Comparison of ENCODE assay signal across 27 cellular contexts in genomic region chr3:43484926-43485488, GRCh38.
"Had no signal": no experiment of that assay in that cellular context is flagged by ENCODE, and none has a peak within 500 bp of the region (broad histone marks: within the 10 kb centered on the region; RNA-seq: fewer than 3 reads in every experiment).

No MANE protein-coding gene starts in this region.

- H3K27ac ChIP-seq: brain microvascular endothelial cell, cardiac muscle cell, Peyer's patch, RWPE1, SJCRH30, VCaP had no signal

- DNase-seq: activated CD4-positive, alpha-beta T cell treated with anti-CD3 and anti-CD28 coated beads for 4 hours; activated CD8-positive, alpha-beta memory T cell treated with anti-CD3 and anti-CD28 coated beads, Interleukin-2, amount 50 U/mL, for 4 hours; activated CD8-positive, alpha-beta T cell treated with anti-CD3 and anti-CD28 coated beads for 36 hours; activated gamma-delta T cell treated with Interleukin-2 at 50 U/mL for 16 hours; activated naive CD4-positive, alpha-beta T cell treated with anti-CD3 and anti-CD28 coated beads, Interleukin-2, amount 10 ng/mL, durations not matched to agents 7 days and 5 days; activated naive CD8-positive, alpha-beta T cell treated with anti-CD3 and anti-CD28 coated beads for 36 hours; activated T-cell treated with anti-CD3 and anti-CD28 coated beads, Interleukin-2, amount 50 U/mL, for 72 hours; brain microvascular endothelial cell; MG63; MV-4-11; NCI-H1092 treated with DMSO at 0.1 percent for 48 hours; NCI-H1436; NCI-H1694 treated with DMSO at 0.1 percent for 48 hours; NCI-H2029 treated with DMSO at 0.1 percent for 48 hours; NCI-H345; NCI-H510A treated with DMSO at 0.1 percent for 48 hours; NCI-H69; NK-92 treated with Interleukin-12 subunit alpha and Interleukin-12 subunit beta, amount 100 ng/mL, for 24 hours; Peyer's patch; Right ventricle myocardium superior; SJCRH30; SK-N-SH; T-helper 1 cell had no signal

- H3K36me3 ChIP-seq: brain microvascular endothelial cell, cardiac muscle cell, MG63, Peyer's patch, SJCRH30 had no signal

- ATAC-seq: activated CD8-positive, alpha-beta T cell treated with anti-CD3 and anti-CD28 coated beads for 36 hours; activated T-cell treated with anti-CD3 and anti-CD28 coated beads, Interleukin-2, amount 50 U/mL, for 72 hours had no signal

- H3K4me1 ChIP-seq: Peyer's patch, SJCRH30 had no signal

- H3K9me3 ChIP-seq: MG63, Peyer's patch, SJCRH30, SK-N-SH had no signal

- H3K4me3 ChIP-seq: cardiac muscle cell, MG63, Peyer's patch, SJCRH30 had no signal

- H3K4me2 ChIP-seq: SK-N-SH had no signal

- H3K9me3 Mint-ChIP-seq: activated T-helper 2 cell treated with anti-CD3 and anti-CD28 coated beads, Interferon-gamma antibody, Interleukin-2, Interleukin-4, amounts not matched to agents 10 μg/mL and 5 μg/mL and 100 μg/mL, durations not matched to agents 14 hours and 24 hours and 36 hours had no signal

- H3K4me3 Mint-ChIP-seq: activated CD8-positive, alpha-beta T cell treated with anti-CD3 and anti-CD28 coated beads for 36 hours; activated naive CD4-positive, alpha-beta T cell treated with anti-CD3 and anti-CD28 coated beads, Interleukin-2, amount 10 ng/mL, durations not matched to agents 7 days and 5 days; activated naive CD8-positive, alpha-beta T cell treated with anti-CD3 and anti-CD28 coated beads for 36 hours; activated T-cell treated with anti-CD3 and anti-CD28 coated beads, Interleukin-2, amount 50 U/mL, for 72 hours had no signal

- H3K9ac ChIP-seq: SK-N-SH had no signal

- H3K27me3 Mint-ChIP-seq: activated CD8-positive, alpha-beta T cell treated with anti-CD3 and anti-CD28 coated beads for 36 hours; activated naive CD4-positive, alpha-beta T cell treated with anti-CD3 and anti-CD28 coated beads, Interleukin-2, amount 10 ng/mL, durations not matched to agents 7 days and 5 days; activated naive CD8-positive, alpha-beta T cell treated with anti-CD3 and anti-CD28 coated beads for 36 hours had no signal

- H3K27ac Mint-ChIP-seq: activated CD8-positive, alpha-beta T cell treated with anti-CD3 and anti-CD28 coated beads for 36 hours; activated naive CD4-positive, alpha-beta T cell treated with anti-CD3 and anti-CD28 coated beads, Interleukin-2, amount 10 ng/mL, durations not matched to agents 7 days and 5 days; activated naive CD8-positive, alpha-beta T cell treated with anti-CD3 and anti-CD28 coated beads for 36 hours; activated T-cell treated with anti-CD3 and anti-CD28 coated beads, Interleukin-2, amount 50 U/mL, for 72 hours; activated T-helper 2 cell treated with anti-CD3 and anti-CD28 coated beads, Interferon-gamma antibody, Interleukin-2, Interleukin-4, amounts not matched to agents 10 μg/mL and 5 μg/mL and 100 μg/mL, durations not matched to agents 14 hours and 24 hours and 36 hours had no signal

- H3K27me3 ChIP-seq: brain microvascular endothelial cell, cardiac muscle cell, MG63, Peyer's patch, SJCRH30 had no signal

- H3K9me2 ChIP-seq: SK-N-SH had no signal
